In genomic region chr5:115739245-115739644, GRCh38 we compare ENCODE assay signal across 6 cellular contexts.
DNase-seq lines count a peak whose midpoint lies in the region; ATAC-seq and TF ChIP-seq lines count a peak whose summit lies in the region.
"Not testable (repeated sequence)": the region's sequence is repeated elsewhere in the genome, so short reads cannot be mapped to it uniquely, and the experiment has no call there.

No MANE protein-coding gene starts in this region.

- not testable (repeated sequence) for H3K9me3 ChIP-seq in liver (ENCODE audit: control insufficient read depth in 4 of 4, low read length in 3 of 4); right lobe of liver

- H3K27me3 Mint-ChIP-seq in GM23338 (ENCODE audit: insufficient read depth, low read depth, poor library complexity), result not testable (repeated sequence)

- H3K9me3 Mint-ChIP-seq in GM23338, result peaks cover 16% of the 10 kb centered on the region; the same call in 2 of the 3 replicates

- peaks cover 39% of the 10 kb centered on the region for H3K4me1 Mint-ChIP-seq in GM23338

- not testable (repeated sequence) for H3K36me3 Mint-ChIP-seq in GM23338 (ENCODE audit: low read depth)

- not testable (repeated sequence) for DNase-seq in GM23338 (ENCODE audit: low spot score)
- DNase-seq in left lobe of liver (ENCODE audit: low spot score) (peak; percentile 51), right lobe of liver (peak in 1 of 3 donors; percentile 51)

- not testable (repeated sequence) for H3K9me2 ChIP-seq in GM23338 (ENCODE audit: insufficient read depth)

- H2AFZ ChIP-seq in GM23338, result not testable (repeated sequence)

- H3K9ac ChIP-seq in liver (ENCODE audit: low read depth in 1 of 2, low read length in 2 of 2), result peak overlapping the region; percentile 66 to 99

- not testable (repeated sequence) for H3K79me2 ChIP-seq in GM23338 (replicated peaks; ENCODE audit: insufficient read depth)

- H3K4me3 Mint-ChIP-seq in GM23338, result not testable (repeated sequence)

- ATAC-seq in GM23338, result not testable (repeated sequence)
- peak; percentile 51 for ATAC-seq in left lobe of liver
- peak; percentile 38 to 54 (median 46) for ATAC-seq in right lobe of liver

- peaks cover 46% of the 10 kb centered on the region for H3K4me1 ChIP-seq in GM23338 (ENCODE audit: insufficient read depth)
- H3K4me1 ChIP-seq in liver (ENCODE audit: control insufficient read depth in 4 of 4, insufficient read depth in 4 of 4, low read length in 3 of 4), result peaks cover 4 to 48% (median 34%) of the 10 kb centered on the region in 4 donors
- peaks cover 0 to 38% (median 7%) of the 10 kb centered on the region in 4 donors for H3K4me1 ChIP-seq in right lobe of liver

- not testable (repeated sequence) for TF ChIP-seq POLR2A in right lobe of liver (IDR thresholded peaks at IDR 0.05)

- not testable (repeated sequence) for TF ChIP-seq CTCF in 22Rv1 (IDR thresholded peaks at IDR 0.05); GM23338 (conservative IDR thresholded peaks at IDR 0.05; ENCODE audit: low read depth in 2 of 2); VCaP (conservative IDR thresholded peaks at IDR 0.05); liver (IDR thresholded peaks at IDR 0.05; ENCODE audit: low read depth, low read length, missing input control); right lobe of liver (IDR thresholded peaks at IDR 0.05)

- H3K27ac ChIP-seq in 22Rv1, result peak overlapping the region; percentile 57
- not testable (repeated sequence) for H3K27ac ChIP-seq in GM23338 (ENCODE audit: low read depth)
- H3K27ac ChIP-seq in VCaP, result peak overlapping the region; percentile 35
- peak overlapping the region; percentile 90 to 92 for H3K27ac ChIP-seq in liver (ENCODE audit: low read depth in 1 of 2, low read length in 2 of 2)
- H3K27ac ChIP-seq in right lobe of liver, result peak overlapping the region; percentile 39 to 91 (median 87)

- H3K27ac Mint-ChIP-seq in GM23338, result peak overlapping the region; percentile 35; the same call in 1 of the 2 replicates

- intact Hi-C loops in right lobe of liver (cut with DNase I), result not testable (repeated sequence)

- not testable (repeated sequence) for H3K27me3 ChIP-seq in GM23338 (ENCODE audit: insufficient read depth); liver (ENCODE audit: control insufficient read depth in 4 of 4, insufficient read depth in 4 of 4, low read length in 3 of 4); right lobe of liver

- H3K4me3 ChIP-seq in GM23338, result not testable (repeated sequence)
- H3K4me3 ChIP-seq in liver (ENCODE audit: low read depth in 1 of 3, low read length in 3 of 3), result peak overlapping the region; percentile 61 to 79 (median 72)
- H3K4me3 ChIP-seq in right lobe of liver, result peak overlapping the region; percentile 14 to 61 (median 48)

- not testable (repeated sequence) for H3F3A ChIP-seq in GM23338 (replicated peaks; ENCODE audit: low read depth)

- H3K4me2 ChIP-seq in GM23338, result not testable (repeated sequence)

- not testable (repeated sequence) for TF ChIP-seq RAD21 in liver (IDR thresholded peaks at IDR 0.05)

- not testable (repeated sequence) for H3K36me3 ChIP-seq in GM23338 (ENCODE audit: insufficient read depth); liver (ENCODE audit: control insufficient read depth in 4 of 4, insufficient read depth in 3 of 4, low read depth in 1 of 4, low read length in 3 of 4); right lobe of liver

- H4K20me1 ChIP-seq in GM23338 (replicated peaks; ENCODE audit: insufficient read depth), result not testable (repeated sequence)

- WGBS in liver, result 29% methylated on average over 6 of the region's 6 CpGs
- WGBS in right lobe of liver (ENCODE audit: insufficient coverage, low coverage, low lambda C conversion rate, missing lambda C conversion rate), result 26% methylated on average over 6 of the region's 6 CpGs

TF ChIP-seq in liver, 16 proteins besides CTCF, POLR2A, EP300 and RAD21:
- peak; percentile 60 for TF ChIP-seq TAF1 (conservative IDR thresholded peaks at IDR 0.05)
